ENCODE assay signal across 8 cellular contexts in the genomic region with DNA sequence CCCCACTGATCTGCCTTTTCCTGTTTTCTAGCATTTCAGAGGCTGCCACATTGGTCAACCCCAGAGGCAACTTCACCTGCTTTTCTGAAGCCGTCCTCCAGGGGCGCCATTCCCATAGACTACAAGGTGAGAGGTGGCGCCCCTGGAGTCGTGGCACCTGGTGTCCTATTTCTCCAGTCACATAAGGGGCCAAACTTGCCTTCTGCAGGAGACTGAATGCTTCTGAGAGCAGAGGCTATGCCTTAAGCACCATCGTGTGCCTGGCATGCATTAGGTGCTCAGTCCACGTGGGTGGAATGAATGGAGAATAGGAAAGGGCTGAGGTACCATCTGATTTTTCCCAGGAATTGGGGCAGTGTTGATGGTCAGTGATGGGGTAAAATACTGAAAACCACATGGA.
DNase-seq lines count a peak whose midpoint lies in the region; ATAC-seq and TF ChIP-seq lines count a peak whose summit lies in the region.

No MANE protein-coding gene starts in this region.

- in situ Hi-C loops in ACHN (cut with HindIII; ENCODE audit: low pct_ligation_motif_present, low pct_unique_long_range_greater_than_20kb, low sequenced_read_pairs), result no loop called here

- no peaks in the 10 kb centered on the region for H4K20me1 ChIP-seq in OCI-LY3 (ENCODE audit: insufficient read depth, low read length)

- TF ChIP-seq POLR2A in stomach (IDR thresholded peaks at IDR 0.05), result no peak
- no peak for TF ChIP-seq POLR2A in suprapubic skin (IDR thresholded peaks at IDR 0.05)

- POLR2A ChIA-PET in GM10248 (lab: Yijun Ruan, JAX), result no interaction called here

- H3K36me3 ChIP-seq in OCI-LY3 (replicated peaks; ENCODE audit: low read depth, low read length), result no peaks in the 10 kb centered on the region
- H3K36me3 ChIP-seq in stomach, result no peaks in the 10 kb centered on the region
- H3K36me3 ChIP-seq in suprapubic skin, result no peaks in the 10 kb centered on the region

- H3K9me3 ChIP-seq in OCI-LY3 (ENCODE audit: insufficient read depth, low read length), result no peaks in the 10 kb centered on the region
- H3K9me3 ChIP-seq in stomach, result no peaks in the 10 kb centered on the region
- H3K9me3 ChIP-seq in suprapubic skin, result no peaks in the 10 kb centered on the region

- no peak overlapping the region for H3K9ac ChIP-seq in OCI-LY3 (ENCODE audit: low read length)

- H3K27ac ChIP-seq in OCI-LY3 (ENCODE audit: low read length), result no peak overlapping the region
- H3K27ac ChIP-seq in foreskin keratinocyte, result no peak overlapping the region
- H3K27ac ChIP-seq in stomach, result no peak overlapping the region
- H3K27ac ChIP-seq in suprapubic skin, result no peak overlapping the region

- CTCF ChIA-PET in GM10248 (lab: Yijun Ruan, JAX), result interaction anchor here (1.2 to 2.1 kb wide), 4 partner anchors 8 to 58 kb away, joined by 3 to 8 read pairs (median 5); no protein-coding TSS in a partner anchor

- H3K27me3 ChIP-seq in OCI-LY3 (ENCODE audit: low read depth, low read length) (peaks cover 19% of the 10 kb centered on the region), foreskin keratinocyte (no peaks in the 10 kb centered on the region), stomach (peaks cover 0 to 39% (median 0%) of the 10 kb centered on the region in 3 donors), suprapubic skin (peaks cover 5% of the 10 kb centered on the region)

- H3K79me2 ChIP-seq in OCI-LY3 (ENCODE audit: low read length), result no peaks in the 10 kb centered on the region

- peak; percentile 54 for TF ChIP-seq CTCF in GM10248 (IDR thresholded peaks at IDR 0.05; ENCODE audit: control extremely low read depth, extremely low read depth, low read depth, missing control alignments)
- peak; percentile 81 for TF ChIP-seq CTCF in OCI-LY3 (IDR thresholded peaks at IDR 0.05; ENCODE audit: low read depth, low read length)
- peak; percentile 46 for TF ChIP-seq CTCF in foreskin keratinocyte (conservative IDR thresholded peaks at IDR 0.05)
- peak in 1 of 7 experiments; percentile 18 for TF ChIP-seq CTCF in stomach (IDR thresholded peaks at IDR 0.05)
- peak in 1 of 2 donors; percentile 43 for TF ChIP-seq CTCF in suprapubic skin (IDR thresholded peaks at IDR 0.05)

- no peak overlapping the region for H3K4me2 ChIP-seq in OCI-LY3 (ENCODE audit: low read length)

- H3K4me1 ChIP-seq in OCI-LY3 (ENCODE audit: low read length) (0 out of 2 replicates have a peak, but pooled peaks cover 3% of the 10 kb centered on the region), foreskin keratinocyte (no peaks in the 10 kb centered on the region), stomach (peaks cover 0 to 20% (median 8%) of the 10 kb centered on the region in 4 donors), suprapubic skin (no peaks in the 10 kb centered on the region)

- ATAC-seq in foreskin keratinocyte (no peak), left lobe of liver (no peak), Right ventricle myocardium superior (ENCODE audit: poor library complexity) (no peak)

- H3K4me3 ChIP-seq in OCI-LY3 (ENCODE audit: low read length) (no peak overlapping the region), stomach (no peak overlapping the region), suprapubic skin (no peak overlapping the region)

- DNase-seq in ACHN (peak; percentile 51), GM10248 (ENCODE audit: extremely low spot score) (peak; percentile 39), foreskin keratinocyte (no peak), stomach (peak; percentile 31), left lobe of liver (ENCODE audit: low spot score) (no peak), suprapubic skin (ENCODE audit: low spot score in 2 of 2) (no peak), Right ventricle myocardium superior (no peak)

- no peak overlapping the region for H2AFZ ChIP-seq in OCI-LY3 (ENCODE audit: low read depth, low read length)

- TF ChIP-seq EP300 in stomach (IDR thresholded peaks at IDR 0.05) (no peak), suprapubic skin (IDR thresholded peaks at IDR 0.05) (no peak)

- 28 to 34% (median 32%) methylated on average over 6 of the region's 6 CpGs for WGBS in stomach, 5 donors
- 32% methylated on average over 6 of the region's 6 CpGs for WGBS in suprapubic skin

- intact Hi-C loops in stomach (cut with DNase I; ENCODE audit: low total_unique reads) (no loop called here), Right ventricle myocardium superior (cut with DNase I) (loop anchor here (10.0 kb wide), 1 partner anchor 929 kb away; a partner anchor contains a TSS)

Comparison
In these comparisons a context has a peak if more than half of its experiments do, and no peak if none do; other contexts are left out.
1. DNase-seq: peak in ACHN (single experiment), GM10248 (single experiment) and stomach (single experiment); none in foreskin keratinocyte (0 of 2), left lobe of liver (single experiment), suprapubic skin (0 of 2) and Right ventricle myocardium superior (single experiment).